8 cellular contexts compared by ENCODE assay signal in genomic region chr18:59070181-59070912, GRCh38.
A peak's percentile ranks its signal among the peaks of the same experiment; 100 is the strongest.
DNase-seq lines count a peak whose midpoint lies in the region; ATAC-seq and TF ChIP-seq lines count a peak whose summit lies in the region.

No MANE protein-coding gene starts in this region.

- peaks cover 10% of the 10 kb centered on the region for H3K27me3 Mint-ChIP-seq in nephron (ENCODE audit: low read depth)

- intact Hi-C loops in PC-3 (cut with micrococcal nuclease): loop anchor here (1.0 kb wide), 4 partner anchors 77 to 302 kb away; no protein-coding TSS in a partner anchor

- no peaks in the 10 kb centered on the region for H3K9me3 Mint-ChIP-seq in nephron

- no peaks in the 10 kb centered on the region for H3K9me2 ChIP-seq in PC-3 (replicated peaks; ENCODE audit: low read length)

- H4K20me1 ChIP-seq in PC-3 (ENCODE audit: low read length) (no peaks in the 10 kb centered on the region), fibroblast of lung (ENCODE audit: control insufficient read depth, extremely low read depth, insufficient read depth, low read length) (no peaks in the 10 kb centered on the region)

- H3K4me3 ChIP-seq in BJ (ENCODE audit: low read depth, low read length) (no peak overlapping the region), PC-3 (ENCODE audit: low read length) (no peak overlapping the region), fibroblast of lung (replicated peaks in 1 of 4; ENCODE audit: control extremely low read depth in 1 of 4, insufficient read depth in 1 of 4, low read depth in 3 of 4, low read length in 4 of 4) (no peak overlapping the region)

- H3K27me3 ChIP-seq in BJ (ENCODE audit: control insufficient read depth, insufficient read depth, low read length): no peaks in the 10 kb centered on the region
- H3K27me3 ChIP-seq in PC-3 (ENCODE audit: low read length): no peaks in the 10 kb centered on the region
- H3K27me3 ChIP-seq in fibroblast of lung (ENCODE audit: control insufficient read depth, insufficient read depth, low read length): no peaks in the 10 kb centered on the region

- H3F3A ChIP-seq in PC-3 (ENCODE audit: low read length, unreplicated experiment): no peaks in the 10 kb centered on the region

- H3K27ac Mint-ChIP-seq in nephron: no peak overlapping the region

- H3K27ac ChIP-seq in PC-3 (ENCODE audit: low read length) (no peak overlapping the region), fibroblast of lung (ENCODE audit: insufficient read depth, low read length) (no peak overlapping the region)

- DNase-seq in BJ (ENCODE audit: low read depth): no peak
- peak; percentile 51 for DNase-seq in HS-5 (ENCODE audit: low read depth)
- peak; percentile 91 for DNase-seq in PC-3
- peak; percentile 73 for DNase-seq in activated T-cell treated with anti-CD3 and anti-CD28 coated beads for 48 hours (ENCODE audit: low read depth)
- peak; percentile 69 to 71 for DNase-seq in fibroblast of lung (ENCODE audit: low read depth in 2 of 2)
- peak; percentile 20 to 79 (median 62) for DNase-seq in stimulated activated naive CD4-positive, alpha-beta T cell (lab: John Stamatoyannopoulos, UW)

- POLR2A ChIA-PET in BJ (lab: Charles Lee) (no interaction called here), PC-3 (lab: Charles Lee; ENCODE audit: unreplicated experiment) (no interaction called here)

- CTCF ChIA-PET in BJ (lab: Yijun Ruan, JAX): interaction anchor here (0.6 to 17.6 kb wide), 22 partner anchors 8 to 677 kb away, joined by 3 to 703 read pairs (median 4); no protein-coding TSS in a partner anchor
- CTCF ChIA-PET in PC-3 (lab: Charles Lee): interaction anchor here (0.6 to 1.5 kb wide), 10 partner anchors 21 to 302 kb away, joined by 3 to 39 read pairs (median 4); no protein-coding TSS in a partner anchor

- TF ChIP-seq CTCF in BJ (IDR thresholded peaks at IDR 0.05; ENCODE audit: insufficient read depth, low read depth, low read length): peak; percentile 89
- TF ChIP-seq CTCF in PC-3 (conservative IDR thresholded peaks at IDR 0.05; ENCODE audit: low read depth, low read length): peak; percentile 94
- TF ChIP-seq CTCF in fibroblast of lung (conservative IDR thresholded peaks at IDR 0.05 in 1 of 2, IDR thresholded peaks at IDR 0.05 in 1 of 2; ENCODE audit: low read depth in 1 of 2, low read length in 2 of 2): peak; percentile 87 to 95
- TF ChIP-seq CTCF in nephron (IDR thresholded peaks at IDR 0.05; ENCODE audit: unreplicated experiment in 3 of 3): peak; percentile 79 to 87 (median 79)

- H3K4me3 Mint-ChIP-seq in nephron: no peak overlapping the region

- H3K4me2 ChIP-seq in PC-3 (ENCODE audit: low read length) (peak overlapping the region; percentile 62; the same call in 1 of the 2 replicates), fibroblast of lung (ENCODE audit: extremely low read depth, insufficient read depth, low read length) (no peak overlapping the region)

- H3K4me1 Mint-ChIP-seq in nephron: no peaks in the 10 kb centered on the region

- no peaks in the 10 kb centered on the region for H3K79me2 ChIP-seq in PC-3 (ENCODE audit: low read length)
- no peaks in the 10 kb centered on the region for H3K79me2 ChIP-seq in fibroblast of lung (ENCODE audit: control insufficient read depth, insufficient read depth, low read length)

- H3K9ac ChIP-seq in PC-3 (ENCODE audit: low read length) (no peak overlapping the region), fibroblast of lung (ENCODE audit: insufficient read depth, low read length) (no peak overlapping the region)

- H2AFZ ChIP-seq in PC-3 (ENCODE audit: low read length) (peak overlapping the region; percentile 58; the same call in 1 of the 2 replicates), fibroblast of lung (ENCODE audit: low read length) (peak overlapping the region; percentile 54)

- H3K4me1 ChIP-seq in PC-3 (ENCODE audit: insufficient read depth, low read length): peaks cover 27% of the 10 kb centered on the region
- no peaks in the 10 kb centered on the region for H3K4me1 ChIP-seq in fibroblast of lung (ENCODE audit: control insufficient read depth, extremely low read depth, insufficient read depth, low read length)

- BruUV-seq in PC-3 (replicated peaks; lab: Mats Ljungman, UMichigan): no TSS peak

- ATAC-seq in GM19395 (IDR thresholded peaks at IDR 0.05; ENCODE audit: unreplicated experiment) (peak; percentile 75), PC-3 (peak; percentile 67)

- H3K9me3 ChIP-seq in PC-3 (ENCODE audit: low read length) (no peaks in the 10 kb centered on the region), fibroblast of lung (ENCODE audit: control insufficient read depth, insufficient read depth, low read depth, low read length) (no peaks in the 10 kb centered on the region)

- no peaks in the 10 kb centered on the region for H3K36me3 ChIP-seq in BJ (ENCODE audit: control insufficient read depth, insufficient read depth, low read length)
- H3K36me3 ChIP-seq in PC-3 (ENCODE audit: low read depth, low read length): no peaks in the 10 kb centered on the region
- no peaks in the 10 kb centered on the region for H3K36me3 ChIP-seq in fibroblast of lung (ENCODE audit: control insufficient read depth, insufficient read depth, low read length)

- H3K36me3 Mint-ChIP-seq in nephron (ENCODE audit: low read depth): no peaks in the 10 kb centered on the region
